ENCODE assay signal across 11 cellular contexts in the genomic region with DNA sequence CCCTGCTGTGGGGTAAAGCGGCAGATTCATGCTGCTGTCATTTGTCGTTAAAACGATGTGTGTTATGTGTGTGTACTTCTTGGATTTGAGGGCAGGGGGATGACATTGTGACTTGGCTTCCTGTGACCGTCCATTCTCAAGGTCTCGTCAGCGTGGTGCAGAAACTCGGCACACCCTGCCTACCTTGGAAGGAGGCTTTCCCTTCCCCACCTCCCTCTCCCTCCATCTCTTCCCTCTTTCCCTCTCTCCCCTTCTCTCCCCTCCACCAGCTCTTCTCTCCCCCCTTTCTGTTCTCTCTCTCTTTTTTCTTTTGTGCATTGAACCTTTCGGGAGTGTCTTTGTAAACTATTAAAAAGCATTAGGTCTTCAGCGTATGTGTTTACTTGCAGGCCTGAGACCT. TPM values are rescaled to one million over a fixed set of nuclear protein-coding genes. Genes with fewer than 3 reads are reported as not detected.
DNase-seq lines count a peak whose midpoint lies in the region; ATAC-seq and TF ChIP-seq lines count a peak whose summit lies in the region.
"Not testable (repeated sequence)": the region's sequence is repeated elsewhere in the genome, so short reads cannot be mapped to it uniquely, and the experiment has no call there.
"Had no signal": no experiment of that assay in that cellular context is flagged by ENCODE, and none has a peak within 500 bp of the region (broad histone marks: within the 10 kb centered on the region; RNA-seq: fewer than 3 reads in every experiment).

No MANE protein-coding gene starts in this region.

- not testable (repeated sequence) for ATAC-seq in Panc1

- CTCF ChIA-PET in Panc1 (lab: Charles Lee), result not testable (repeated sequence)

- not testable (repeated sequence) for H3K4me1 ChIP-seq in Panc1 (ENCODE audit: control insufficient read depth, insufficient read depth, low read length); mucosa of rectum (ENCODE audit: control insufficient read depth in 2 of 2, insufficient read depth in 2 of 2, low read length in 2 of 2); skeletal muscle satellite cell (ENCODE audit: control insufficient read depth, insufficient read depth, low read length)

- not testable (repeated sequence) for H3K27me3 Mint-ChIP-seq in activated T-cell treated with anti-CD3 and anti-CD28 coated beads, Interleukin-2, amount 50 U/mL, for 24 hours; glutamatergic neuron (ENCODE audit: unreplicated experiment)

- BruUV-seq in Panc1 (replicated peaks; lab: Mats Ljungman, UMichigan), result not testable (repeated sequence)

- H3K4me2 ChIP-seq in skeletal muscle satellite cell (ENCODE audit: low read length), result peak overlapping the region; percentile 65

- in situ Hi-C loops in Panc1 (cut with HindIII; ENCODE audit: low pct_unique_long_range_greater_than_20kb, low sequenced_read_pairs), result not testable (repeated sequence)

- not testable (repeated sequence) for H3K27me3 ChIP-seq in Panc1 (ENCODE audit: control insufficient read depth, insufficient read depth, low read length); mucosa of rectum (ENCODE audit: control insufficient read depth in 2 of 2, insufficient read depth in 2 of 2, low read length in 2 of 2); skeletal muscle satellite cell (ENCODE audit: control insufficient read depth, insufficient read depth, low read length)

- peak overlapping the region; percentile 95 for H3K4me3 Mint-ChIP-seq in activated T-cell treated with anti-CD3 and anti-CD28 coated beads, Interleukin-2, amount 50 U/mL, for 24 hours
- H3K4me3 Mint-ChIP-seq in glutamatergic neuron (ENCODE audit: unreplicated experiment), result peak overlapping the region; percentile 93

- H3K4me3 ChIP-seq in GM12875 (ENCODE audit: low read depth, low read length) (peak overlapping the region; percentile 29), Panc1 (ENCODE audit: low read depth in 2 of 2, low read length in 2 of 2) (peak overlapping the region; percentile 41 to 53), cardiac fibroblast (replicated peaks in 1 of 2; ENCODE audit: low read depth in 2 of 2, low read length in 2 of 2) (peak overlapping the region; percentile 40 to 45), mucosa of rectum (ENCODE audit: low read length in 2 of 2) (peak overlapping the region; percentile 35 to 66), skeletal muscle satellite cell (ENCODE audit: low read length) (peak overlapping the region; percentile 65)

- not testable (repeated sequence) for H3K9me3 Mint-ChIP-seq in activated T-cell treated with anti-CD3 and anti-CD28 coated beads, Interleukin-2, amount 50 U/mL, for 24 hours; glutamatergic neuron (ENCODE audit: unreplicated experiment)

- H3K27ac Mint-ChIP-seq in activated T-cell treated with anti-CD3 and anti-CD28 coated beads, Interleukin-2, amount 50 U/mL, for 24 hours, result peak overlapping the region; percentile 95
- peak overlapping the region; percentile 84 for H3K27ac Mint-ChIP-seq in glutamatergic neuron (ENCODE audit: unreplicated experiment)

- peak overlapping the region; percentile 76 for H3K27ac ChIP-seq in 22Rv1
- H3K27ac ChIP-seq in Panc1 (ENCODE audit: low read length), result peak overlapping the region; percentile 39; the same call in 1 of the 2 replicates
- not testable (repeated sequence) for H3K27ac ChIP-seq in mucosa of rectum (ENCODE audit: low read depth in 2 of 2, low read length in 2 of 2)

- intact Hi-C loops in Panc1 (cut with micrococcal nuclease; ENCODE audit: unreplicated experiment), result not testable (repeated sequence)

- POLR2A ChIA-PET in Panc1 (lab: Charles Lee), result not testable (repeated sequence)

- H3K9me3 ChIP-seq in Panc1 (ENCODE audit: control insufficient read depth, insufficient read depth, low read depth, low read length); mucosa of rectum (ENCODE audit: control insufficient read depth in 2 of 2, low read length in 2 of 2); skeletal muscle satellite cell (replicated peaks; ENCODE audit: low read length): not testable (repeated sequence)

- not testable (repeated sequence) for DNase-seq in Panc1 (ENCODE audit: low read depth, low spot score); cardiac fibroblast (ENCODE audit: low read depth in 2 of 2); glutamatergic neuron
- peak; percentile 40 for DNase-seq in activated T-cell treated with anti-CD3 and anti-CD28 coated beads, Interleukin-2, amount 50 U/mL, for 24 hours

- not testable (repeated sequence) for H3K36me3 ChIP-seq in Panc1 (ENCODE audit: control insufficient read depth, insufficient read depth, low read length); mucosa of rectum (ENCODE audit: control insufficient read depth in 2 of 2, insufficient read depth in 2 of 2, low read length in 2 of 2); skeletal muscle satellite cell (ENCODE audit: insufficient read depth, low read length)

- H3K36me3 Mint-ChIP-seq in activated T-cell treated with anti-CD3 and anti-CD28 coated beads, Interleukin-2, amount 50 U/mL, for 24 hours (ENCODE audit: low read depth); glutamatergic neuron (ENCODE audit: unreplicated experiment): not testable (repeated sequence)

- H3K9ac ChIP-seq in mucosa of rectum (ENCODE audit: low read depth in 1 of 2, low read length in 2 of 2), result not testable (repeated sequence)
- peak overlapping the region; percentile 45 for H3K9ac ChIP-seq in skeletal muscle satellite cell (ENCODE audit: low read depth, low read length)

- TF ChIP-seq CTCF in 22Rv1 (IDR thresholded peaks at IDR 0.05); GM12875 (IDR thresholded peaks at IDR 0.05; ENCODE audit: borderline replicate concordance, insufficient read depth, low read depth, low read length); Panc1 (IDR thresholded peaks at IDR 0.05); cardiac fibroblast (IDR thresholded peaks at IDR 0.05; ENCODE audit: low read depth, low read length); glutamatergic neuron (IDR thresholded peaks at IDR 0.05; ENCODE audit: partially characterized antibody, unreplicated experiment): not testable (repeated sequence)

- not testable (repeated sequence) for H3K4me1 Mint-ChIP-seq in activated T-cell treated with anti-CD3 and anti-CD28 coated beads, Interleukin-2, amount 50 U/mL, for 24 hours (ENCODE audit: low read depth); glutamatergic neuron (ENCODE audit: low read depth, unreplicated experiment)

RNA-seq across cellular contexts. Expression of a gene that starts 36.4 kb away (rescaled TPM):
- not detected for total RNA-seq in Panc1 (2021; ENCODE audit: unreplicated experiment)
- not detected for polyA plus RNA-seq in Panc1 (2012; ENCODE audit: insufficient read length)
- total RNA-seq in glutamatergic neuron (ENCODE audit: unreplicated experiment), result not detected
- total RNA-seq in skeletal muscle satellite cell (2012; rRNA removed), result not detected in 2 replicates
- total RNA-seq: occipital lobe, subcutaneous adipose tissue had no signal
- polyA plus RNA-seq: adipose tissue had no signal

RNA-seq across cellular contexts. Expression of a gene that starts 57.0 kb away (rescaled TPM):
- total RNA-seq in Panc1 (2021; ENCODE audit: unreplicated experiment) (not detected), glutamatergic neuron (ENCODE audit: unreplicated experiment) (not detected)
- not detected for polyA plus RNA-seq in Panc1 (2012; ENCODE audit: insufficient read length)
- not detected in 2 replicates for total RNA-seq in skeletal muscle satellite cell (2012; rRNA removed)
- total RNA-seq: occipital lobe, subcutaneous adipose tissue had no signal
- polyA plus RNA-seq: adipose tissue had no signal
